ENCODE assay signal across 20 cellular contexts in genomic region chr20:63289311-63290135, GRCh38. TPM values are rescaled to one million over a fixed set of nuclear protein-coding genes. Genes with fewer than 3 reads are reported as not detected.
DNase-seq lines count a peak whose midpoint lies in the region; ATAC-seq, FAIRE-seq and TF ChIP-seq lines count a peak whose summit lies in the region.
"Had no signal": no experiment of that assay in that cellular context is flagged by ENCODE, and none has a peak within 500 bp of the region (broad histone marks: within the 10 kb centered on the region; RNA-seq: fewer than 3 reads in every experiment).

No MANE protein-coding gene starts in this region.

- H3K27me3 ChIP-seq in HepG2 (ENCODE audit: control insufficient read depth in 1 of 2, insufficient read depth in 2 of 2, low read length in 2 of 2), result peaks cover 2 to 24% of the 10 kb centered on the region in 2 experiments; a peak in 3 of 5 replicates
- H3K27me3 ChIP-seq in right lobe of liver, result no peaks in the 10 kb centered on the region
- peaks cover 1 to 2% of the 10 kb centered on the region in 2 experiments; a peak in 3 of 5 replicates for H3K27me3 ChIP-seq in K562 (ENCODE audit: control insufficient read depth in 2 of 2, insufficient read depth in 2 of 2, low read length in 2 of 2)

- H3K9me1 ChIP-seq in K562 (ENCODE audit: control insufficient read depth, insufficient read depth, low read length), result peaks cover 10% of the 10 kb centered on the region

- intact Hi-C loops in HepG2 (cut with micrococcal nuclease; ENCODE audit: unreplicated experiment), result loop anchor here (5.0 kb wide), 2 partner anchors 67 to 107 kb away; no protein-coding TSS in a partner anchor
- intact Hi-C loops in right lobe of liver (cut with DNase I), result no loop called here
- intact Hi-C loops in K562 (cut with micrococcal nuclease), result loop anchor here (5.0 kb wide), 1 partner anchor 62 kb away; no protein-coding TSS in a partner anchor

- BruUV-seq in HepG2 (replicated peaks; lab: Mats Ljungman, UMichigan), result no TSS peak
- no TSS peak for BruUV-seq in K562 (replicated peaks; lab: Mats Ljungman, UMichigan)

- TF ChIP-seq RAD21 in HepG2 (CRISPR knock-in tag; IDR thresholded peaks at IDR 0.05) (no peak), K562 (CRISPR knock-in tag; conservative IDR thresholded peaks at IDR 0.05 in 1 of 2, IDR thresholded peaks at IDR 0.05 in 1 of 2) (no peak)

- ATAC-seq in HepG2, result no peak
- ATAC-seq in right lobe of liver, result no peak
- ATAC-seq in K562, result no peak
- ATAC-seq in GM18502 (IDR thresholded peaks at IDR 0.05; ENCODE audit: poor library complexity, unreplicated experiment), result no peak
- ATAC-seq: CD8-positive, alpha-beta T cell had no signal

- peaks cover 9% of the 10 kb centered on the region; the same call in 1 of the 2 replicates for H4K20me1 ChIP-seq in HepG2 (ENCODE audit: insufficient read depth, low read length)
- peaks cover 25% of the 10 kb centered on the region for H4K20me1 ChIP-seq in K562 (replicated peaks; ENCODE audit: control insufficient read depth, insufficient read depth, low read length)

- H3K79me2 ChIP-seq in HepG2 (ENCODE audit: insufficient read depth, low read length) (no peaks in the 10 kb centered on the region), K562 (ENCODE audit: control insufficient read depth, insufficient read depth, low read length) (no peaks in the 10 kb centered on the region)

- TF ChIP-seq CTCF in HepG2 (CRISPR knock-in tag; IDR thresholded peaks at IDR 0.05), result no peak
- TF ChIP-seq CTCF in right lobe of liver (IDR thresholded peaks at IDR 0.05), result no peak
- TF ChIP-seq CTCF in HEK293 (tag by site-specific recombination; IDR thresholded peaks at IDR 0.05), result no peak
- no peak for TF ChIP-seq CTCF in K562 (IDR thresholded peaks at IDR 0.05 in 2 of 3, conservative IDR thresholded peaks at IDR 0.05 in 1 of 3; ENCODE audit: insufficient read depth in 2 of 3, low read depth in 1 of 3, low read length in 3 of 3)

- H3K9me3 ChIP-seq in HepG2 (ENCODE audit: low read length), result no peaks in the 10 kb centered on the region
- H3K9me3 ChIP-seq in right lobe of liver, result no peaks in the 10 kb centered on the region
- no peaks in the 10 kb centered on the region for H3K9me3 ChIP-seq in HEK293 (ENCODE audit: control insufficient read depth, insufficient read depth, low read depth, low read length)
- H3K9me3 ChIP-seq in K562 (replicated peaks; ENCODE audit: control insufficient read depth, insufficient read depth, low read depth, low read length), result no peaks in the 10 kb centered on the region
- H3K9me3 ChIP-seq: A549; BLaER1 treated with 17β-estradiol and CSF1 and Interleukin-3, amounts not matched to agents 10 nM and 100 nM had no signal

- H3K27ac ChIP-seq in HepG2 (ENCODE audit: extremely low read length, insufficient read depth, low read length), result no peak overlapping the region
- no peak overlapping the region for H3K27ac ChIP-seq in right lobe of liver
- no peak overlapping the region for H3K27ac ChIP-seq in HEK293 (ENCODE audit: extremely low read depth, low read depth, low read length)
- no peak overlapping the region for H3K27ac ChIP-seq in K562 (ENCODE audit: extremely low read depth, low read depth, low read length)
- H3K27ac ChIP-seq: BLaER1 treated with 17β-estradiol and CSF1 and Interleukin-3, amounts not matched to agents 10 nM and 100 nM had no signal

- POLR2A ChIA-PET in HepG2 (lab: Yijun Ruan, JAX) (no interaction called here), HEK293 (lab: Yijun Ruan, JAX) (interaction anchor here (2.4 kb wide), 1 partner anchor 66 kb away, joined by 6 read pairs; no protein-coding TSS in a partner anchor), K562 (lab: Yijun Ruan, JAX) (interaction anchor here (0.6 to 1.2 kb wide), 2 partner anchors 13 to 137 kb away, joined by 3 to 5 read pairs; no protein-coding TSS in a partner anchor)

- FAIRE-seq in HepG2 (lab: Jason Lieb, UNC) (no peak), K562 (lab: Jason Lieb, UNC) (no peak), urothelium cell line (lab: Jason Lieb, UNC) (peak; percentile 23)
- FAIRE-seq: A549, D721Med had no signal

- H3K4me2 ChIP-seq in HepG2 (ENCODE audit: low read depth, low read length) (no peak overlapping the region), K562 (ENCODE audit: insufficient read depth, low read length) (no peak overlapping the region)
- H3K4me2 ChIP-seq: A549, GM23338 had no signal

- H2AFZ ChIP-seq in HepG2 (ENCODE audit: low read length) (no peak overlapping the region), K562 (ENCODE audit: low read depth, low read length) (no peak overlapping the region)
- H2AFZ ChIP-seq: GM23338 had no signal

- CTCF ChIA-PET in HepG2 (lab: Yijun Ruan, JAX; ENCODE audit: low intra/inter-chr PET ratio, low total read pairs), result no interaction called here
- CTCF ChIA-PET in HEK293 (lab: Yijun Ruan, JAX), result interaction anchor here (7.4 kb wide), 1 partner anchor 65 kb away, joined by 85 read pairs; no protein-coding TSS in a partner anchor
- CTCF ChIA-PET in K562 (lab: Yijun Ruan, JAX; ENCODE audit: low intra/inter-chr PET ratio), result no interaction called here

- WGBS in HepG2 (ENCODE audit: low lambda C conversion rate), result 95% methylated on average over 23 of the region's 25 CpGs
- 85% methylated on average over 9 of the region's 25 CpGs for WGBS in right lobe of liver (ENCODE audit: insufficient coverage, low coverage, low lambda C conversion rate, missing lambda C conversion rate)
- WGBS in K562 (ENCODE audit: insufficient coverage, low coverage, missing lambda C conversion rate), result 90% methylated on average over 21 of the region's 25 CpGs

- in situ Hi-C loops in HepG2 (cut with HindIII; ENCODE audit: extremely low pct_ligation_motif_present, low pct_unique_long_range_greater_than_20kb) (no loop called here), K562 (cut with MboI) (no loop called here)

- TF ChIP-seq EP300 in HepG2 (IDR thresholded peaks at IDR 0.05; ENCODE audit: low read depth in 2 of 2, low read length in 2 of 2) (no peak), HepG2 (CRISPR knock-in tag; IDR thresholded peaks at IDR 0.05; ENCODE audit: borderline replicate concordance) (no peak), K562 (IDR thresholded peaks at IDR 0.05; ENCODE audit: low read length) (no peak)

- H3K9ac ChIP-seq in HepG2 (ENCODE audit: insufficient read depth, low read depth, low read length) (no peak overlapping the region), K562 (ENCODE audit: insufficient read depth in 1 of 2, low read depth in 2 of 2, low read length in 2 of 2) (no peak overlapping the region; a peak in 1 of 4 replicates)

- DNase-seq in HepG2 (ENCODE audit: low spot score), result no peak
- no peak for DNase-seq in right lobe of liver
- DNase-seq in K562 (ENCODE audit: extremely low read depth in 1 of 4, low spot score in 3 of 4), result no peak
- DNase-seq in urothelium cell line (ENCODE audit: low spot score), result no peak
- DNase-seq in NCI-H2029 (lab: John Stamatoyannopoulos, UW), result no peak
- DNase-seq in SW 1271 (lab: John Stamatoyannopoulos, UW), result no peak
- DNase-seq: CD8-positive, alpha-beta T cell; NCI-H1436; NCI-H1930; NCI-H345; NCI-H524 treated with DMSO at 0.1 percent for 48 hours had no signal

- TF ChIP-seq POLR2A in HepG2 (IDR thresholded peaks at IDR 0.05; ENCODE audit: insufficient read depth in 1 of 2, low read depth in 2 of 2, low read length in 2 of 2), result peak; percentile 7 to 32; a peak in 2 of 4 replicates
- no peak for TF ChIP-seq POLR2A in right lobe of liver (IDR thresholded peaks at IDR 0.05)
- TF ChIP-seq POLR2A in K562 (conservative IDR thresholded peaks at IDR 0.05), result no peak

- no peak overlapping the region for H3K4me3 ChIP-seq in HepG2 (replicated peaks in 1 of 3; ENCODE audit: insufficient read depth in 1 of 3, low read depth in 2 of 3, low read length in 3 of 3)
- H3K4me3 ChIP-seq in right lobe of liver, result no peak overlapping the region
- no peak overlapping the region for H3K4me3 ChIP-seq in HEK293 (ENCODE audit: low read depth, low read length)
- no peak overlapping the region for H3K4me3 ChIP-seq in K562
- H3K4me3 ChIP-seq: A549; BLaER1 treated with 17β-estradiol and CSF1 and Interleukin-3, amounts not matched to agents 10 nM and 100 nM; GM23338 had no signal

- H3K36me3 ChIP-seq in HepG2 (replicated peaks in 1 of 2; ENCODE audit: control insufficient read depth in 1 of 2, insufficient read depth in 2 of 2, low read length in 2 of 2) (peaks cover 27 to 29% of the 10 kb centered on the region in 2 experiments), right lobe of liver (peaks cover 0 to 2% (median 0%) of the 10 kb centered on the region in 4 donors), HEK293 (ENCODE audit: control insufficient read depth in 2 of 2, insufficient read depth in 1 of 2, low read length in 2 of 2) (peaks cover 0 to 47% of the 10 kb centered on the region in 2 experiments; a peak in 1 of 3 replicates), K562 (ENCODE audit: control insufficient read depth, insufficient read depth, low read length) (peaks cover 38% of the 10 kb centered on the region; the same call in 2 of the 3 replicates)

- H3K4me1 ChIP-seq in HepG2 (ENCODE audit: insufficient read depth, low read length) (peaks cover 15% of the 10 kb centered on the region), right lobe of liver (no peaks in the 10 kb centered on the region), HEK293 (ENCODE audit: control insufficient read depth, insufficient read depth, low read length) (no peaks in the 10 kb centered on the region), K562 (replicated peaks in 1 of 2; ENCODE audit: control insufficient read depth in 2 of 2, insufficient read depth in 2 of 2, low read length in 2 of 2) (peaks cover 0 to 56% of the 10 kb centered on the region in 2 experiments; a peak in 2 of 5 replicates)

RNA-seq across cellular contexts. Expression of gene COL20A1, which starts 3.5 kb away (rescaled TPM):
- total RNA-seq in HepG2 (2016; rRNA removed; fragmentation: Illumina TruSeq; extraction: Trizol) (not detected in 2 replicates), right lobe of liver (not detected), K562 (2014; rRNA removed) (not detected in 2 replicates), K562 (2014; rRNA removed; fragmentation: Illumina TruSeq; extraction: Trizol) (not detected in 2 replicates), K562 (2015; rRNA removed; fragmentation: Illumina TruSeq; extraction: Trizol) (not detected in 2 replicates), K562 (2021) (not detected in 2 replicates)
- total RNA-seq in HepG2 (2016; cell fraction: cytosol; rRNA removed; fragmentation: Illumina TruSeq; extraction: Trizol; ENCODE audit: low read depth), result not detected in 2 replicates
- total RNA-seq in HepG2 (2016; cell fraction: insoluble cytoplasmic fraction; rRNA removed; fragmentation: Illumina TruSeq; extraction: Trizol), result not detected in 2 replicates
- total RNA-seq in HepG2 (2016; cell fraction: membrane; rRNA removed; fragmentation: Illumina TruSeq; extraction: Trizol), result not detected in 2 replicates
- not detected in 2 replicates for total RNA-seq in HepG2 (2016; cell fraction: nucleus; rRNA removed; fragmentation: Illumina TruSeq; extraction: Trizol)
- polyA plus RNA-seq in HepG2 (2011; rRNA removed) (0.03 TPM in 1 of 2 replicates, not detected in the other), K562 (2011; rRNA removed) (not detected in 2 replicates), K562 (2014; fragmentation: Illumina TruSeq; extraction: Trizol) (not detected in 2 replicates), K562 (2014; fragmentation: Nextera tagmentation; extraction: Ambion mirVana) (not detected), K562 (2014; rRNA removed) (not detected in 2 replicates)
- 0.03 TPM in 1 of 2 replicates, not detected in the other for polyA plus RNA-seq in HepG2 (2011; cell fraction: cytosol; rRNA removed)
- polyA plus RNA-seq in HepG2 (2011; cell fraction: nucleus; rRNA removed), result 0.09 and 0.14 TPM in 2 replicates
- polyA plus RNA-seq in HepG2 (2012), result not detected in 2 replicates
- polyA plus RNA-seq in HepG2 (2016; cell fraction: cytosol; fragmentation: Illumina TruSeq; extraction: Trizol; ENCODE audit: low read depth), result not detected in 2 replicates
- not detected in 2 replicates for polyA plus RNA-seq in HepG2 (2016; cell fraction: insoluble cytoplasmic fraction; fragmentation: Illumina TruSeq; extraction: Trizol; ENCODE audit: low read depth)
- polyA plus RNA-seq in HepG2 (2016; cell fraction: membrane; fragmentation: Illumina TruSeq; extraction: Trizol; ENCODE audit: low read depth), result not detected in 2 replicates
- not detected in 2 replicates for polyA plus RNA-seq in HepG2 (2016; cell fraction: nucleus; fragmentation: Illumina TruSeq; extraction: Trizol; ENCODE audit: insufficient read depth, low read depth)
- polyA minus RNA-seq in HepG2 (2011; rRNA and poly(A)+ RNA removed; ENCODE audit: low replicate concordance), result not detected in 2 replicates
- polyA minus RNA-seq in HepG2 (2011; cell fraction: cytosol; rRNA and poly(A)+ RNA removed), result not detected in 2 replicates
- under 0.01 and 0.12 TPM in 2 replicates for polyA minus RNA-seq in HepG2 (2011; cell fraction: nucleus; rRNA and poly(A)+ RNA removed)
- 0.12 and 0.19 TPM in 2 replicates for total RNA-seq in K562 (2011; cell fraction: chromatin; rRNA removed; ENCODE audit: low replicate concordance)
- 0.26 and 0.33 TPM in 2 replicates for total RNA-seq in K562 (2011; cell fraction: nucleolus; rRNA removed)
- 0.15 TPM in 1 of 2 replicates, not detected in the other for total RNA-seq in K562 (2011; cell fraction: nucleoplasm; rRNA removed)
- under 0.01 TPM in 1 of 2 replicates, not detected in the other for polyA plus RNA-seq in K562 (2011; cell fraction: cytosol; rRNA removed)
- 0.06 and 0.26 TPM in 2 replicates for polyA plus RNA-seq in K562 (2011; cell fraction: nucleus; rRNA removed)
- polyA plus RNA-seq in K562 (2012), result 0.06 TPM in 1 of 2 replicates, not detected in the other
- polyA minus RNA-seq in K562 (2011; rRNA and poly(A)+ RNA removed), result not detected in 2 replicates
- polyA minus RNA-seq in K562 (2011; cell fraction: cytosol; rRNA and poly(A)+ RNA removed), result not detected in 2 replicates
- not detected in 2 replicates for polyA minus RNA-seq in K562 (2011; cell fraction: nucleus; rRNA and poly(A)+ RNA removed)
- total RNA-seq: M059J, SK-MEL-5 had no signal

RNA-seq across cellular contexts. Expression of gene ARFGAP1, which starts 16.9 kb away (rescaled TPM):
- total RNA-seq in HepG2 (2016; rRNA removed; fragmentation: Illumina TruSeq; extraction: Trizol) (51.4 and 132 TPM in 2 replicates), right lobe of liver (10 to 100 TPM; 17.4 to 42.8 (median 29.5) TPM), K562 (2014; rRNA removed) (42.4 and 44.3 TPM in 2 replicates), K562 (2014; rRNA removed; fragmentation: Illumina TruSeq; extraction: Trizol) (15.7 and 17.6 TPM in 2 replicates), K562 (2015; rRNA removed; fragmentation: Illumina TruSeq; extraction: Trizol) (33.5 and 33.9 TPM in 2 replicates), K562 (2021) (85.3 and 102 TPM in 2 replicates)
- total RNA-seq in HepG2 (2016; cell fraction: cytosol; rRNA removed; fragmentation: Illumina TruSeq; extraction: Trizol; ENCODE audit: low read depth), result 32.3 and 33.5 TPM in 2 replicates
- total RNA-seq in HepG2 (2016; cell fraction: insoluble cytoplasmic fraction; rRNA removed; fragmentation: Illumina TruSeq; extraction: Trizol), result 44.4 and 147 TPM in 2 replicates
- total RNA-seq in HepG2 (2016; cell fraction: membrane; rRNA removed; fragmentation: Illumina TruSeq; extraction: Trizol), result 36.6 and 38.2 TPM in 2 replicates
- 173 and 206 TPM in 2 replicates for total RNA-seq in HepG2 (2016; cell fraction: nucleus; rRNA removed; fragmentation: Illumina TruSeq; extraction: Trizol)
- polyA plus RNA-seq in HepG2 (2011; rRNA removed) (132 and 173 TPM in 2 replicates), K562 (2011; rRNA removed) (39.1 and 89.8 TPM in 2 replicates), K562 (2014; fragmentation: Illumina TruSeq; extraction: Trizol) (24.9 and 45.2 TPM in 2 replicates), K562 (2014; fragmentation: Nextera tagmentation; extraction: Ambion mirVana) (under 1 TPM; 0.53 to 0.95 TPM), K562 (2014; rRNA removed) (54.4 and 73.2 TPM in 2 replicates)
- 40.1 and 86.0 TPM in 2 replicates for polyA plus RNA-seq in HepG2 (2011; cell fraction: cytosol; rRNA removed)
- 1,804 and 3,077 TPM in 2 replicates for polyA plus RNA-seq in HepG2 (2011; cell fraction: nucleus; rRNA removed)
- 112 and 149 TPM in 2 replicates for polyA plus RNA-seq in HepG2 (2012)
- polyA plus RNA-seq in HepG2 (2016; cell fraction: cytosol; fragmentation: Illumina TruSeq; extraction: Trizol; ENCODE audit: low read depth), result 5.1 and 5.7 TPM in 2 replicates
- 47.2 and 54.2 TPM in 2 replicates for polyA plus RNA-seq in HepG2 (2016; cell fraction: insoluble cytoplasmic fraction; fragmentation: Illumina TruSeq; extraction: Trizol; ENCODE audit: low read depth)
- 13.3 and 16.2 TPM in 2 replicates for polyA plus RNA-seq in HepG2 (2016; cell fraction: membrane; fragmentation: Illumina TruSeq; extraction: Trizol; ENCODE audit: low read depth)
- 572 and 622 TPM in 2 replicates for polyA plus RNA-seq in HepG2 (2016; cell fraction: nucleus; fragmentation: Illumina TruSeq; extraction: Trizol; ENCODE audit: insufficient read depth, low read depth)
- 69.2 and 278 TPM in 2 replicates for polyA minus RNA-seq in HepG2 (2011; rRNA and poly(A)+ RNA removed; ENCODE audit: low replicate concordance)
- polyA minus RNA-seq in HepG2 (2011; cell fraction: cytosol; rRNA and poly(A)+ RNA removed), result 47.8 and 61.7 TPM in 2 replicates
- 203 and 232 TPM in 2 replicates for polyA minus RNA-seq in HepG2 (2011; cell fraction: nucleus; rRNA and poly(A)+ RNA removed)
- 379 and 853 TPM in 2 replicates for total RNA-seq in K562 (2011; cell fraction: chromatin; rRNA removed; ENCODE audit: low replicate concordance)
- total RNA-seq in K562 (2011; cell fraction: nucleolus; rRNA removed), result 493 and 502 TPM in 2 replicates
- total RNA-seq in K562 (2011; cell fraction: nucleoplasm; rRNA removed), result 305 and 355 TPM in 2 replicates
- polyA plus RNA-seq in K562 (2011; cell fraction: cytosol; rRNA removed), result 59.1 and 89.5 TPM in 2 replicates
- 848 and 934 TPM in 2 replicates for polyA plus RNA-seq in K562 (2011; cell fraction: nucleus; rRNA removed)
- 64.7 and 85.4 TPM in 2 replicates for polyA plus RNA-seq in K562 (2012)
- polyA minus RNA-seq in K562 (2011; rRNA and poly(A)+ RNA removed), result 24.6 and 29.9 TPM in 2 replicates
- polyA minus RNA-seq in K562 (2011; cell fraction: cytosol; rRNA and poly(A)+ RNA removed), result 33.3 and 40.3 TPM in 2 replicates
- polyA minus RNA-seq in K562 (2011; cell fraction: nucleus; rRNA and poly(A)+ RNA removed), result 103 and 183 TPM in 2 replicates

RNA-seq across cellular contexts. Expression of gene NKAIN4, which starts 35.3 kb away (rescaled TPM):
- total RNA-seq in HepG2 (2016; rRNA removed; fragmentation: Illumina TruSeq; extraction: Trizol) (not detected in 2 replicates), right lobe of liver (not detected), K562 (2014; rRNA removed) (not detected in 2 replicates), K562 (2014; rRNA removed; fragmentation: Illumina TruSeq; extraction: Trizol) (not detected in 2 replicates), K562 (2015; rRNA removed; fragmentation: Illumina TruSeq; extraction: Trizol) (not detected in 2 replicates), K562 (2021) (not detected in 2 replicates)
- total RNA-seq in HepG2 (2016; cell fraction: cytosol; rRNA removed; fragmentation: Illumina TruSeq; extraction: Trizol; ENCODE audit: low read depth), result not detected in 2 replicates
- not detected in 2 replicates for total RNA-seq in HepG2 (2016; cell fraction: insoluble cytoplasmic fraction; rRNA removed; fragmentation: Illumina TruSeq; extraction: Trizol)
- total RNA-seq in HepG2 (2016; cell fraction: membrane; rRNA removed; fragmentation: Illumina TruSeq; extraction: Trizol), result not detected in 2 replicates
- total RNA-seq in HepG2 (2016; cell fraction: nucleus; rRNA removed; fragmentation: Illumina TruSeq; extraction: Trizol), result not detected in 2 replicates
- polyA plus RNA-seq in HepG2 (2011; rRNA removed) (not detected in 2 replicates), K562 (2011; rRNA removed) (not detected in 2 replicates), K562 (2014; fragmentation: Illumina TruSeq; extraction: Trizol) (not detected in 2 replicates), K562 (2014; fragmentation: Nextera tagmentation; extraction: Ambion mirVana) (not detected), K562 (2014; rRNA removed) (not detected in 2 replicates)
- not detected in 2 replicates for polyA plus RNA-seq in HepG2 (2011; cell fraction: cytosol; rRNA removed)
- not detected in 2 replicates for polyA plus RNA-seq in HepG2 (2011; cell fraction: nucleus; rRNA removed)
- polyA plus RNA-seq in HepG2 (2012), result 0.27 TPM in 1 of 2 replicates, not detected in the other
- polyA plus RNA-seq in HepG2 (2016; cell fraction: cytosol; fragmentation: Illumina TruSeq; extraction: Trizol; ENCODE audit: low read depth), result not detected in 2 replicates
- not detected in 2 replicates for polyA plus RNA-seq in HepG2 (2016; cell fraction: insoluble cytoplasmic fraction; fragmentation: Illumina TruSeq; extraction: Trizol; ENCODE audit: low read depth)
- polyA plus RNA-seq in HepG2 (2016; cell fraction: membrane; fragmentation: Illumina TruSeq; extraction: Trizol; ENCODE audit: low read depth), result not detected in 2 replicates
- not detected in 2 replicates for polyA plus RNA-seq in HepG2 (2016; cell fraction: nucleus; fragmentation: Illumina TruSeq; extraction: Trizol; ENCODE audit: insufficient read depth, low read depth)
- polyA minus RNA-seq in HepG2 (2011; rRNA and poly(A)+ RNA removed; ENCODE audit: low replicate concordance), result not detected in 2 replicates
- not detected in 2 replicates for polyA minus RNA-seq in HepG2 (2011; cell fraction: cytosol; rRNA and poly(A)+ RNA removed)
- polyA minus RNA-seq in HepG2 (2011; cell fraction: nucleus; rRNA and poly(A)+ RNA removed), result not detected in 2 replicates
- total RNA-seq in K562 (2011; cell fraction: chromatin; rRNA removed; ENCODE audit: low replicate concordance), result not detected in 2 replicates
- not detected in 2 replicates for total RNA-seq in K562 (2011; cell fraction: nucleolus; rRNA removed)
- total RNA-seq in K562 (2011; cell fraction: nucleoplasm; rRNA removed), result not detected in 2 replicates
- not detected in 2 replicates for polyA plus RNA-seq in K562 (2011; cell fraction: cytosol; rRNA removed)
- polyA plus RNA-seq in K562 (2011; cell fraction: nucleus; rRNA removed), result not detected in 2 replicates
- not detected in 2 replicates for polyA plus RNA-seq in K562 (2012)
- not detected in 2 replicates for polyA minus RNA-seq in K562 (2011; rRNA and poly(A)+ RNA removed)
- not detected in 2 replicates for polyA minus RNA-seq in K562 (2011; cell fraction: cytosol; rRNA and poly(A)+ RNA removed)
- not detected in 2 replicates for polyA minus RNA-seq in K562 (2011; cell fraction: nucleus; rRNA and poly(A)+ RNA removed)
- total RNA-seq: CD8-positive, alpha-beta T cell; HT-29; M059J; SK-MEL-5 had no signal

RNA-seq across cellular contexts. Expression of gene BIRC7, which starts 53.8 kb away (rescaled TPM):
- 0.20 and 0.27 TPM in 2 replicates for total RNA-seq in HepG2 (2016; rRNA removed; fragmentation: Illumina TruSeq; extraction: Trizol)
- not detected in 2 replicates for total RNA-seq in HepG2 (2016; cell fraction: cytosol; rRNA removed; fragmentation: Illumina TruSeq; extraction: Trizol; ENCODE audit: low read depth)
- 0.33 and 0.45 TPM in 2 replicates for total RNA-seq in HepG2 (2016; cell fraction: insoluble cytoplasmic fraction; rRNA removed; fragmentation: Illumina TruSeq; extraction: Trizol)
- 0.12 and 0.17 TPM in 2 replicates for total RNA-seq in HepG2 (2016; cell fraction: membrane; rRNA removed; fragmentation: Illumina TruSeq; extraction: Trizol)
- total RNA-seq in HepG2 (2016; cell fraction: nucleus; rRNA removed; fragmentation: Illumina TruSeq; extraction: Trizol), result 0.28 and 0.53 TPM in 2 replicates
- 5.1 and 8.6 TPM in 2 replicates for polyA plus RNA-seq in HepG2 (2011; rRNA removed)
- 4.3 and 7.9 TPM in 2 replicates for polyA plus RNA-seq in HepG2 (2011; cell fraction: cytosol; rRNA removed)
- polyA plus RNA-seq in HepG2 (2011; cell fraction: nucleus; rRNA removed), result 81.1 and 86.7 TPM in 2 replicates
- polyA plus RNA-seq in HepG2 (2012), result 2.6 and 6.6 TPM in 2 replicates
- polyA plus RNA-seq in HepG2 (2016; cell fraction: cytosol; fragmentation: Illumina TruSeq; extraction: Trizol; ENCODE audit: low read depth), result 0.14 TPM in 1 of 2 replicates, not detected in the other
- 0.37 TPM in 1 of 2 replicates, not detected in the other for polyA plus RNA-seq in HepG2 (2016; cell fraction: insoluble cytoplasmic fraction; fragmentation: Illumina TruSeq; extraction: Trizol; ENCODE audit: low read depth)
- polyA plus RNA-seq in HepG2 (2016; cell fraction: membrane; fragmentation: Illumina TruSeq; extraction: Trizol; ENCODE audit: low read depth), result 0.29 TPM in 1 of 2 replicates, not detected in the other
- polyA plus RNA-seq in HepG2 (2016; cell fraction: nucleus; fragmentation: Illumina TruSeq; extraction: Trizol; ENCODE audit: insufficient read depth, low read depth), result 0.62 and 0.85 TPM in 2 replicates
- polyA minus RNA-seq in HepG2 (2011; rRNA and poly(A)+ RNA removed; ENCODE audit: low replicate concordance), result 0.37 and 4.3 TPM in 2 replicates
- 2.0 and 2.2 TPM in 2 replicates for polyA minus RNA-seq in HepG2 (2011; cell fraction: cytosol; rRNA and poly(A)+ RNA removed)
- 6.4 and 9.9 TPM in 2 replicates for polyA minus RNA-seq in HepG2 (2011; cell fraction: nucleus; rRNA and poly(A)+ RNA removed)
- total RNA-seq in right lobe of liver, result not detected
- 0.51 and 0.74 TPM in 2 replicates for total RNA-seq in K562 (2011; cell fraction: chromatin; rRNA removed; ENCODE audit: low replicate concordance)
- total RNA-seq in K562 (2011; cell fraction: nucleolus; rRNA removed), result 1.3 and 1.4 TPM in 2 replicates
- total RNA-seq in K562 (2011; cell fraction: nucleoplasm; rRNA removed), result 0.46 and 0.88 TPM in 2 replicates
- total RNA-seq in K562 (2014; rRNA removed), result not detected in 2 replicates
- total RNA-seq in K562 (2014; rRNA removed; fragmentation: Illumina TruSeq; extraction: Trizol), result not detected in 2 replicates
- 0.14 TPM in 1 of 2 replicates, not detected in the other for total RNA-seq in K562 (2015; rRNA removed; fragmentation: Illumina TruSeq; extraction: Trizol)
- total RNA-seq in K562 (2021), result 0.18 and 0.27 TPM in 2 replicates
- polyA plus RNA-seq in K562 (2011; rRNA removed), result 0.14 and 0.24 TPM in 2 replicates
- polyA plus RNA-seq in K562 (2011; cell fraction: cytosol; rRNA removed), result 0.12 and 0.88 TPM in 2 replicates
- polyA plus RNA-seq in K562 (2011; cell fraction: nucleus; rRNA removed), result 1.5 and 2.8 TPM in 2 replicates
- 0.18 and 0.68 TPM in 2 replicates for polyA plus RNA-seq in K562 (2012)
- not detected in 2 replicates for polyA plus RNA-seq in K562 (2014; fragmentation: Illumina TruSeq; extraction: Trizol)
- polyA plus RNA-seq in K562 (2014; fragmentation: Nextera tagmentation; extraction: Ambion mirVana), result not detected
- 0.16 and 0.19 TPM in 2 replicates for polyA plus RNA-seq in K562 (2014; rRNA removed)
- not detected in 2 replicates for polyA minus RNA-seq in K562 (2011; rRNA and poly(A)+ RNA removed)
- not detected in 2 replicates for polyA minus RNA-seq in K562 (2011; cell fraction: cytosol; rRNA and poly(A)+ RNA removed)
- polyA minus RNA-seq in K562 (2011; cell fraction: nucleus; rRNA and poly(A)+ RNA removed), result 0.44 and 0.81 TPM in 2 replicates
- total RNA-seq: M059J had no signal

Comparison
In these comparisons a context has a peak if more than half of its experiments do, and no peak if none do; other contexts are left out.
1. POLR2A ChIP-seq: peak in HepG2 (2 of 2); none in right lobe of liver (single experiment) and K562 (single experiment).
2. intact Hi-C loops: an anchor here in HepG2 (5.0 kb wide) and K562 (5.0 kb wide); none called in right lobe of liver.
3. Of the 241 proteins assayed by ChIP-seq in both HepG2 and K562: peak only in HepG2: HNRNPL, MXD1, POLR2A, POLR2AphosphoS5 and ZNF609; only in K562: MTA3, POLR2AphosphoS2, POLR2G and RBFOX2; in both: none; in neither: 232.